In the genomic region with DNA sequence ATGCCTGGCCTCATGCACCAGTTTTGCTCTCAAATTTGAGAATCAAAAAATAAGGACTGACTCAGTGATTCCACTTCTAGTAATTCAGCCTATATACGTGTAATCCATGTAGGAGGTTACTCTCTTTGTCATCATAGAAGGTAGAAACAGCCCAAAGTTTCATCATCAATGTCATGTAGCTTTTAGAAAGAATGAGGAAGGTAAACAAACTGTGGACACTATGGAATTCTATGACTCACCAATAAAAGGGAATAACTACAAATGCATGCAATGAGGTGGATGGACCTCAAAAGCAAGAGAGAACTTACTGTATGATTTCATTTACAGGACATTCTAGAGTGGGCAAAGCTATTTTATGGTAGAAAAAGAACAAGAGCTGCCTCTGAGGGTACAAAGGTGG, we compare ENCODE assay signal across 11 cellular contexts.
DNase-seq lines count a peak whose midpoint lies in the region; ATAC-seq, FAIRE-seq and TF ChIP-seq lines count a peak whose summit lies in the region.
"Had no signal": no experiment of that assay in that cellular context is flagged by ENCODE, and none has a peak within 500 bp of the region (broad histone marks: within the 10 kb centered on the region; RNA-seq: fewer than 3 reads in every experiment).

No MANE protein-coding gene starts in this region.

- H3K4me1 ChIP-seq in neural progenitor cell: peaks cover 64% of the 10 kb centered on the region
- H3K4me1 ChIP-seq: lower lobe of right lung had no signal

- no peak for TF ChIP-seq CTCF in neural progenitor cell (IDR thresholded peaks at IDR 0.05)

- no peaks in the 10 kb centered on the region for H3K36me3 ChIP-seq in neural progenitor cell
- H3K36me3 ChIP-seq: lower lobe of right lung, tibial nerve had no signal

- H3K27me3 Mint-ChIP-seq in neural progenitor cell (ENCODE audit: insufficient read depth, low read depth): no peaks in the 10 kb centered on the region
- H3K27me3 Mint-ChIP-seq in T-helper 17 cell: peaks cover 26% of the 10 kb centered on the region

- H3K9ac ChIP-seq in neural progenitor cell: no peak overlapping the region

- H4K20me1 ChIP-seq in neural progenitor cell (ENCODE audit: low read depth): no peaks in the 10 kb centered on the region

- H3K4me1 Mint-ChIP-seq in neural progenitor cell (peaks cover 67% of the 10 kb centered on the region), T-helper 17 cell (peaks cover 5% of the 10 kb centered on the region)

- H3K27ac ChIP-seq in epithelial cell of prostate: peak overlapping the region; percentile 52
- H3K27ac ChIP-seq in neural progenitor cell: peak overlapping the region; percentile 99
- H3K27ac ChIP-seq: lower lobe of right lung, tibial nerve had no signal

- H3K36me3 Mint-ChIP-seq in neural progenitor cell (no peaks in the 10 kb centered on the region), T-helper 17 cell (ENCODE audit: low read depth) (no peaks in the 10 kb centered on the region)

- peak overlapping the region; percentile 20 for H3K27ac Mint-ChIP-seq in neural progenitor cell
- no peak overlapping the region for H3K27ac Mint-ChIP-seq in T-helper 17 cell

- DNase-seq in ELR (ENCODE audit: low read depth) (peak; percentile 91), RCC 7860 (ENCODE audit: low spot score) (peak; percentile 26), epithelial cell of prostate (ENCODE audit: low read depth, low spot score) (peak; percentile 89), neural progenitor cell (ENCODE audit: low spot score) (no peak), T-helper 17 cell (no peak), hypothalamus (lab: John Stamatoyannopoulos, UW) (no peak), DMS79 treated with DMSO at 0.1 percent for 48 hours (lab: John Stamatoyannopoulos, UW) (no peak), mesenteric fat pad (ENCODE audit: low spot score) (no peak)
- DNase-seq: DMS 273 treated with DMSO at 0.1 percent for 48 hours, lower lobe of right lung had no signal

- H3K9me3 Mint-ChIP-seq in neural progenitor cell: peaks cover 6% of the 10 kb centered on the region

- no peak overlapping the region for H3K4me3 Mint-ChIP-seq in neural progenitor cell
- H3K4me3 Mint-ChIP-seq in T-helper 17 cell: no peak overlapping the region

- peaks cover 46% of the 10 kb centered on the region for H3F3A ChIP-seq in neural progenitor cell (ENCODE audit: low read depth)

- H3K9me3 ChIP-seq in neural progenitor cell (ENCODE audit: low read depth): no peaks in the 10 kb centered on the region
- no peaks in the 10 kb centered on the region for H3K9me3 ChIP-seq in T-helper 17 cell (ENCODE audit: control insufficient read depth, low read length, poor library complexity, severe bottlenecking)
- H3K9me3 ChIP-seq: lower lobe of right lung, tibial nerve had no signal

- FAIRE-seq in RCC 7860 (lab: Jason Lieb, UNC): no peak

- H3K27me3 ChIP-seq in neural progenitor cell: no peaks in the 10 kb centered on the region
- H3K27me3 ChIP-seq: tibial nerve had no signal

- no peak for ATAC-seq in T-helper 17 cell
- ATAC-seq: lower lobe of right lung had no signal

- no peak overlapping the region for H3K4me3 ChIP-seq in neural progenitor cell
- H3K4me3 ChIP-seq: lower lobe of right lung, tibial nerve had no signal

- peak overlapping the region; percentile 72 for H3K4me2 ChIP-seq in neural progenitor cell

- H2AFZ ChIP-seq in neural progenitor cell (replicated peaks): no peak overlapping the region

- no peaks in the 10 kb centered on the region for H3K79me2 ChIP-seq in neural progenitor cell (ENCODE audit: low read depth)

Comparison
In these comparisons a context has a peak if more than half of its experiments do, and no peak if none do; other contexts are left out.
1. DNase-seq: peak in ELR (single experiment), RCC 7860 (single experiment) and epithelial cell of prostate (single experiment); none in neural progenitor cell (single experiment), T-helper 17 cell (0 of 3), hypothalamus (0 of 51), DMS79 treated with DMSO at 0.1 percent for 48 hours (single experiment) and mesenteric fat pad (single experiment).